Comparison of ENCODE assay signal across 10 cellular contexts in genomic region chr7:102544374-102544773, GRCh38. TPM values are rescaled to one million over a fixed set of nuclear protein-coding genes. Genes with fewer than 3 reads are reported as not detected.
"Had no signal": no experiment of that assay in that cellular context is flagged by ENCODE, and none has a peak within 500 bp of the region (broad histone marks: within the 10 kb centered on the region; RNA-seq: fewer than 3 reads in every experiment).

No MANE protein-coding gene starts in this region.

RNA-seq across cellular contexts. Expression of gene UPK3BL2, which starts 0.9 kb away (rescaled TPM):
- total RNA-seq: RPMI7951 had no signal

RNA-seq across cellular contexts. Expression of gene SPDYE2, which starts 6.7 kb away (rescaled TPM):
- total RNA-seq: OCI-LY7, PC-3, PC-9, Peyer's patch, Right ventricle myocardium inferior, Right ventricle myocardium superior, RPMI7951, SJSA1, SK-MEL-5 had no signal
- polyA plus RNA-seq: SK-N-SH had no signal
